Comparison of ENCODE assay signal across 28 cellular contexts in the genomic region with DNA sequence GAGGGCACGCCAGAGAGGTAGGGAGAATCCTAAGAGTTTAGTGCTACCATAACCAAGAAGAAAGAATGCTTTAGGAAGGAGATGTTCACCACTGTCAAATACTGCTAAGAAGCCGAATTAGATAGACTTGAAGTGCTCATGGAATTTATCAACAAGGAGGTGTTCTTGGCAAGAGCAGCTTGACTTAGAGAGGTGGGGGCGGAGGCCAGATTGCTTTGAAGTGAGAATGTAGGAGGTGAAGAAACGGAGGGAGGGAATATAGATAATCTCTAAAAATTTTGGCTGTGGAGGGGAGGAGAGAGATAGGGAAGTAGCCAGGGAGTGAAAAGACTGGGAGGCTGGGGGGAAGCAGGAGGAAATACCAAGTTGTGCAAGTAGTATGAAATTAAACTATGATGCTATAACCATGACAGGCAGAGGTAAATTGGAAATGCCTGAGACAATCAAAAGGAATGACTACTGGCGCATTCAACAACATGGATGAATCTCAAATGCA. TPM values are rescaled to one million over a fixed set of nuclear protein-coding genes. Genes with fewer than 3 reads are reported as not detected.
"Had no signal": no experiment of that assay in that cellular context is flagged by ENCODE, and none has a peak within 500 bp of the region (broad histone marks: within the 10 kb centered on the region; RNA-seq: fewer than 3 reads in every experiment).

No MANE protein-coding gene starts in this region.

- H3K9me3 ChIP-seq: adrenal gland, body of pancreas, esophagus muscularis mucosa, gastrocnemius medialis had no signal

- H3K27ac Mint-ChIP-seq: activated CD4-positive, alpha-beta memory T cell treated with anti-CD3 and anti-CD28 coated beads, Interleukin-2, amount 10 ng/mL, durations not matched to agents 7 days and 5 days; activated CD4-positive, alpha-beta T cell treated with anti-CD3 and anti-CD28 coated beads for 36 hours; activated CD4-positive, alpha-beta T cell treated with anti-CD3 and anti-CD28 coated beads, Interleukin-2, amount 10 ng/mL, durations not matched to agents 24 days and 14 days; activated naive CD4-positive, alpha-beta T cell treated with anti-CD3 and anti-CD28 coated beads for 36 hours; activated naive CD4-positive, alpha-beta T cell treated with anti-CD3 and anti-CD28 coated beads, Interleukin-2, amount 50 U/mL, for 24 hours; activated naive CD8-positive, alpha-beta T cell treated with anti-CD3 and anti-CD28 coated beads for 36 hours; activated naive CD8-positive, alpha-beta T cell treated with anti-CD3 and anti-CD28 coated beads, Interleukin-2, amount 50 U/mL, for 24 hours; activated T-helper 2 cell treated with anti-CD3 and anti-CD28 coated beads, Interferon-gamma antibody, Interleukin-2, Interleukin-4, amounts not matched to agents 10 μg/mL and 5 μg/mL and 100 μg/mL, durations not matched to agents 14 hours and 24 hours and 36 hours; effector memory CD8-positive, alpha-beta T cell had no signal

- H3K27me3 ChIP-seq: body of pancreas, esophagus muscularis mucosa, gastrocnemius medialis had no signal

- ATAC-seq: activated CD4-positive, alpha-beta T cell treated with anti-CD3 and anti-CD28 coated beads for 36 hours; activated naive CD8-positive, alpha-beta T cell treated with anti-CD3 and anti-CD28 coated beads, Interleukin-2, amount 50 U/mL, for 24 hours; activated T-cell treated with anti-CD3 and anti-CD28 coated beads, Interleukin-2, amount 50 U/mL, for 4 hours; body of pancreas; effector memory CD8-positive, alpha-beta T cell; foreskin keratinocyte; gastrocnemius medialis had no signal

- H3K36me3 Mint-ChIP-seq: activated naive CD4-positive, alpha-beta T cell treated with anti-CD3 and anti-CD28 coated beads, Interleukin-2, amount 50 U/mL, for 24 hours; activated naive CD8-positive, alpha-beta T cell treated with anti-CD3 and anti-CD28 coated beads for 36 hours had no signal

- H3K4me1 ChIP-seq: adrenal gland, body of pancreas, foreskin keratinocyte had no signal

- H3K9me3 Mint-ChIP-seq: activated CD4-positive, alpha-beta memory T cell treated with anti-CD3 and anti-CD28 coated beads, Interleukin-2, amount 10 ng/mL, durations not matched to agents 7 days and 5 days; activated CD4-positive, alpha-beta T cell treated with anti-CD3 and anti-CD28 coated beads, Interleukin-2, amount 10 ng/mL, durations not matched to agents 24 days and 14 days; activated naive CD4-positive, alpha-beta T cell treated with anti-CD3 and anti-CD28 coated beads for 36 hours; activated naive CD4-positive, alpha-beta T cell treated with anti-CD3 and anti-CD28 coated beads, Interleukin-2, amount 50 U/mL, for 24 hours; activated naive CD8-positive, alpha-beta T cell treated with anti-CD3 and anti-CD28 coated beads for 36 hours; activated naive CD8-positive, alpha-beta T cell treated with anti-CD3 and anti-CD28 coated beads, Interleukin-2, amount 50 U/mL, for 24 hours; activated T-cell treated with anti-CD3 and anti-CD28 coated beads, Interleukin-2, amount 50 U/mL, for 4 hours; activated T-helper 2 cell treated with anti-CD3 and anti-CD28 coated beads, Interferon-gamma antibody, Interleukin-2, Interleukin-4, amounts not matched to agents 10 μg/mL and 5 μg/mL and 100 μg/mL, durations not matched to agents 14 hours and 24 hours and 36 hours; effector memory CD8-positive, alpha-beta T cell had no signal

- DNase-seq: activated CD4-positive, alpha-beta memory T cell treated with anti-CD3 and anti-CD28 coated beads, Interleukin-2, amount 10 ng/mL, durations not matched to agents 7 days and 5 days; activated CD4-positive, alpha-beta T cell treated with anti-CD3 and anti-CD28 coated beads for 36 hours; activated CD4-positive, alpha-beta T cell treated with anti-CD3 and anti-CD28 coated beads, Interleukin-2, amount 10 ng/mL, durations not matched to agents 24 days and 14 days; activated CD4-positive, CD25-positive, alpha-beta regulatory T cell; activated CD4-positive, CD25-positive, alpha-beta regulatory T cell treated with anti-CD3 and anti-CD28 coated beads, Interleukin-2, amount 50 U/mL, for 72 hours; activated CD8-positive, alpha-beta memory T cell treated with anti-CD3 and anti-CD28 coated beads for 24 hours; activated effector memory CD4-positive, alpha-beta T cell treated with anti-CD3 and anti-CD28 coated beads, Interleukin-2, amount 50 U/mL, for 16 hours; activated naive CD4-positive, alpha-beta T cell treated with anti-CD3 and anti-CD28 coated beads for 36 hours; activated naive CD8-positive, alpha-beta T cell treated with anti-CD3 and anti-CD28 coated beads for 36 hours; activated naive CD8-positive, alpha-beta T cell treated with anti-CD3 and anti-CD28 coated beads, Interleukin-2, amount 50 U/mL, for 24 hours; activated T-cell treated with anti-CD3 and anti-CD28 coated beads, Interleukin-2, amount 50 U/mL, for 4 hours; adrenal gland; aorta; body of pancreas; cortex of kidney; dermis blood vessel endothelial cell; effector CD4-positive, alpha-beta T cell; effector memory CD8-positive, alpha-beta T cell; erythroblast; foreskin keratinocyte; gastrocnemius medialis; glutamatergic neuron; T-helper 2 cell had no signal

- H3K27ac ChIP-seq: adrenal gland, body of pancreas, esophagus muscularis mucosa, foreskin keratinocyte, gastrocnemius medialis had no signal

- H3K27me3 Mint-ChIP-seq: activated naive CD8-positive, alpha-beta T cell treated with anti-CD3 and anti-CD28 coated beads for 36 hours; activated naive CD8-positive, alpha-beta T cell treated with anti-CD3 and anti-CD28 coated beads, Interleukin-2, amount 50 U/mL, for 24 hours had no signal

- H3K4me1 Mint-ChIP-seq: activated CD4-positive, alpha-beta memory T cell treated with anti-CD3 and anti-CD28 coated beads, Interleukin-2, amount 10 ng/mL, durations not matched to agents 7 days and 5 days; activated CD4-positive, alpha-beta T cell treated with anti-CD3 and anti-CD28 coated beads for 36 hours; activated CD4-positive, alpha-beta T cell treated with anti-CD3 and anti-CD28 coated beads, Interleukin-2, amount 10 ng/mL, durations not matched to agents 24 days and 14 days; activated naive CD4-positive, alpha-beta T cell treated with anti-CD3 and anti-CD28 coated beads, Interleukin-2, amount 50 U/mL, for 24 hours; activated naive CD8-positive, alpha-beta T cell treated with anti-CD3 and anti-CD28 coated beads for 36 hours; activated naive CD8-positive, alpha-beta T cell treated with anti-CD3 and anti-CD28 coated beads, Interleukin-2, amount 50 U/mL, for 24 hours had no signal

- H3K4me3 Mint-ChIP-seq: activated CD4-positive, alpha-beta memory T cell treated with anti-CD3 and anti-CD28 coated beads, Interleukin-2, amount 10 ng/mL, durations not matched to agents 7 days and 5 days; activated CD4-positive, alpha-beta T cell treated with anti-CD3 and anti-CD28 coated beads for 36 hours; activated CD4-positive, alpha-beta T cell treated with anti-CD3 and anti-CD28 coated beads, Interleukin-2, amount 10 ng/mL, durations not matched to agents 24 days and 14 days; activated naive CD4-positive, alpha-beta T cell treated with anti-CD3 and anti-CD28 coated beads for 36 hours; activated naive CD4-positive, alpha-beta T cell treated with anti-CD3 and anti-CD28 coated beads, Interleukin-2, amount 50 U/mL, for 24 hours; activated naive CD8-positive, alpha-beta T cell treated with anti-CD3 and anti-CD28 coated beads for 36 hours; activated naive CD8-positive, alpha-beta T cell treated with anti-CD3 and anti-CD28 coated beads, Interleukin-2, amount 50 U/mL, for 24 hours; activated T-cell treated with anti-CD3 and anti-CD28 coated beads, Interleukin-2, amount 50 U/mL, for 4 hours; effector memory CD8-positive, alpha-beta T cell had no signal

- H3K4me3 ChIP-seq: adrenal gland, body of pancreas, esophagus muscularis mucosa, gastrocnemius medialis had no signal

- H3K36me3 ChIP-seq: adrenal gland, esophagus muscularis mucosa, gastrocnemius medialis had no signal

RNA-seq across cellular contexts. Expression of gene GADL1, which starts 35.5 kb away (rescaled TPM):
- total RNA-seq: activated CD4-positive, alpha-beta memory T cell treated with anti-CD3 and anti-CD28 coated beads, Interleukin-2, amount 10 ng/mL, durations not matched to agents 7 days and 5 days; activated CD4-positive, alpha-beta T cell treated with anti-CD3 and anti-CD28 coated beads for 36 hours; activated CD4-positive, alpha-beta T cell treated with anti-CD3 and anti-CD28 coated beads, Interleukin-2, amount 10 ng/mL, durations not matched to agents 24 days and 14 days; activated naive CD4-positive, alpha-beta T cell treated with anti-CD3 and anti-CD28 coated beads for 36 hours; activated naive CD8-positive, alpha-beta T cell treated with anti-CD3 and anti-CD28 coated beads for 36 hours; activated T-cell treated with anti-CD3 and anti-CD28 coated beads, Interleukin-2, amount 50 U/mL, for 4 hours; activated T-helper 2 cell treated with anti-CD3 and anti-CD28 coated beads, Interferon-gamma antibody, Interleukin-2, Interleukin-4, amounts not matched to agents 10 μg/mL and 5 μg/mL and 100 μg/mL, durations not matched to agents 14 hours and 24 hours and 36 hours; body of pancreas; chondrocyte; dermis blood vessel endothelial cell; foreskin keratinocyte; T-helper 1 cell treated with Interleukin-12 subunit alpha and Interleukin-12 subunit beta and Interleukin-4 antibody, amounts not matched to agents 30 ng/mL and 1 ng/mL, for 36 hours had no signal
- polyA plus RNA-seq: foreskin keratinocyte had no signal
